Comparison of ENCODE assay signal across 1 cellular context in the genomic region with DNA sequence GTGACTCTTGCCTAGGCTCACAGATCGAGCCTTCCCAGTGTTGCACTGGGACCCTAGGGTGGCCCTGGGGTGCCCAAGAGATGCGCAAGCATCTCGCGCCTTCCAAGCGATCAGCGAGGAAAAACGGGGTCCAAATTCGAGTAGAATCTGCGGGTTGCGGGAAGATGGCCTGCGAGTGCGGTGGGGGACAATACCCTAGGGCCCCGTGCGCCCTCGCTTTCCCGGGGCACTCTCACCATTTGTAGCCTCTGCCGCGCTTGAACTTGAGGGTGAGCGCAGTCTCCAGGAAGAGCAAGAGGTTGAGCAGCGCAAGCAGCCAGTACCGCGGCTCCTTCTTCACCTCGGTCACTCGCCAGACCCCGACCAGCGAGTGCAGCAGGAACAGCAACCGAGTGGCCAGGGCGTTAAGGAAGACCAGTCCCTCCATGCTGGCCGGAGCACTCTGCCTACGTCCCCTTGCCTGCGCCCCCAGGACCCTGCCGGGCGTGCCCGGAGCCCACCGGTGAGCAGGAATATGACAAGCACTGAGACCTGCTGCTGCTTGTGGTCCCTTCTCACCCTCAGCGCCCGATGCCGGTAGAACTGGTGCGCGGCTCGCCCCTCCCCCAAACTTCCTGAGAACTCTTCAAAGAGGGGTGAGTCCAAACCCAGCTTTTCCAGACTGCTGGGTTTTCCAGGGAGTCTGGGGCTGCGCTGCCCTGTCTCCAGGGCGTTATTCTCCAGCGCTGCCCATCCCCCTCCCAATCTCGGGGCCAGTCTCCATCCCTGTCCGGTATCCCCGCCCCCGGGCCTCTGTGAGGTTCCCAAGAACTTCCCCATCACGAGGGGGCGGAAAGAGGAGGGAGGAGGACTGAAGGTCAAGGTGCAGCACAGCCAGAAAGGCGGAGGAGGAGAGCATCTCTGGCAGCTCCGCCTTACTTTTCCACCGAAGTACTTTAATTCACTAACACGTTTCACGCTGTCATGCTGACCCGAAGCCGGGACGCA.
TF ChIP-seq lines count a peak whose summit lies in the region.

Gene TMEM26 (minus strand): TSS at position 727 of the 987 bp plus-strand sequence. CDS start 300 bp downstream, at position 427.

TF ChIP-seq in WTC11, 78 proteins besides CTCF, POLR2A, EP300 and RAD21 (continued from another document):
- TF ChIP-seq, protein P1, sequence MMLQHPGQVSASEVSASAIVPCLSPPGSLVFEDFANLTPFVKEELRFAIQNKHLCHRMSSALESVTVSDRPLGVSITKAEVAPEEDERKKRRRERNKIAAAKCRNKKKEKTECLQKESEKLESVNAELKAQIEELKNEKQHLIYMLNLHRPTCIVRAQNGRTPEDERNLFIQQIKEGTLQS (CRISPR knock-in tag; conservative IDR thresholded peaks at IDR 0.05), result no peak
- peak; percentile 81; the same call in 1 of the 2 replicates for TF ChIP-seq FOXP1 (CRISPR knock-in tag; IDR thresholded peaks at IDR 0.05; ENCODE audit: borderline replicate concordance)
- TF ChIP-seq, protein P2, sequence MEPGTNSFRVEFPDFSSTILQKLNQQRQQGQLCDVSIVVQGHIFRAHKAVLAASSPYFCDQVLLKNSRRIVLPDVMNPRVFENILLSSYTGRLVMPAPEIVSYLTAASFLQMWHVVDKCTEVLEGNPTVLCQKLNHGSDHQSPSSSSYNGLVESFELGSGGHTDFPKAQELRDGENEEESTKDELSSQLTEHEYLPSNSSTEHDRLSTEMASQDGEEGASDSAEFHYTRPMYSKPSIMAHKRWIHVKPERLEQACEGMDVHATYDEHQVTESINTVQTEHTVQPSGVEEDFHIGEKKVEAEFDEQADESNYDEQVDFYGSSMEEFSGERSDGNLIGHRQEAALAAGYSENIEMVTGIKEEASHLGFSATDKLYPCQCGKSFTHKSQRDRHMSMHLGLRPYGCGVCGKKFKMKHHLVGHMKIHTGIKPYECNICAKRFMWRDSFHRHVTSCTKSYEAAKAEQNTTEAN (CRISPR knock-in tag; IDR thresholded peaks at IDR 0.05), result 0 out of 2 replicates have a peak, but pooled peaks have one; percentile 15
- TF ChIP-seq CREM (CRISPR knock-in tag; IDR thresholded peaks at IDR 0.05), result peak; percentile 15; the same call in 1 of the 2 replicates
- TF ChIP-seq ETV6 (CRISPR knock-in tag; IDR thresholded peaks at IDR 0.05), result peak; percentile 77
- TF ChIP-seq ESRRA (CRISPR knock-in tag; IDR thresholded peaks at IDR 0.05; ENCODE audit: borderline replicate concordance), result no peak
- 0 out of 2 replicates have a peak, but pooled peaks have one; percentile 10 for TF ChIP-seq E2F5 (CRISPR knock-in tag; IDR thresholded peaks at IDR 0.05)
